Comparison of ENCODE assay signal across 8 cellular contexts in genomic region chr1:235366286-235366685, GRCh38. TPM values are rescaled to one million over a fixed set of nuclear protein-coding genes. Genes with fewer than 3 reads are reported as not detected.
DNase-seq lines count a peak whose midpoint lies in the region; ATAC-seq and TF ChIP-seq lines count a peak whose summit lies in the region.

No MANE protein-coding gene starts in this region.

- no peaks in the 10 kb centered on the region for H3K36me3 ChIP-seq in colonic mucosa
- no peaks in the 10 kb centered on the region for H3K36me3 ChIP-seq in spleen

- H3K27me3 ChIP-seq in colonic mucosa: no peaks in the 10 kb centered on the region
- no peaks in the 10 kb centered on the region for H3K27me3 ChIP-seq in spleen (replicated peaks in 1 of 7)

- H3K4me3 ChIP-seq in colonic mucosa: no peak overlapping the region
- peak overlapping the region in 1 of 8 donors; percentile 87 for H3K4me3 ChIP-seq in spleen

- H3K4me3 Mint-ChIP-seq in activated CD4-positive, alpha-beta T cell treated with anti-CD3 and anti-CD28 coated beads, Interleukin-2, amount 10 ng/mL, durations not matched to agents 7 days and 5 days: peak overlapping the region; percentile 99
- peak overlapping the region; percentile 98 for H3K4me3 Mint-ChIP-seq in activated T-cell treated with anti-CD3 and anti-CD28 coated beads, Interleukin-2, amount 50 U/mL, for 24 hours
- H3K4me3 Mint-ChIP-seq in stimulated activated naive B cell treated with anti-CD40 and anti-IgM and Interleukin-4, amounts not matched to agents 10 μg/mL and 1 μg/mL and 100 μg/mL, for 72 hours: peak overlapping the region; percentile 74 to 99

- H3K27ac Mint-ChIP-seq in activated CD4-positive, alpha-beta T cell treated with anti-CD3 and anti-CD28 coated beads, Interleukin-2, amount 10 ng/mL, durations not matched to agents 7 days and 5 days: peak overlapping the region; percentile 95
- peak overlapping the region; percentile 97 for H3K27ac Mint-ChIP-seq in activated T-cell treated with anti-CD3 and anti-CD28 coated beads, Interleukin-2, amount 50 U/mL, for 24 hours
- peak overlapping the region; percentile 52 for H3K27ac Mint-ChIP-seq in stimulated activated naive B cell treated with anti-CD40 and anti-IgM and Interleukin-4, amounts not matched to agents 10 μg/mL and 1 μg/mL and 100 μg/mL, for 72 hours

- CTCF ChIA-PET in activated CD4-positive, alpha-beta T cell treated with anti-CD3 and anti-CD28 coated beads, Interleukin-2, amount 10 ng/mL, durations not matched to agents 7 days and 5 days (lab: Charles Lee): interaction anchor here (1.1 kb wide), 2 partner anchors 18 to 138 kb away, joined by 3 read pairs; partner anchors contain the start of gene B3GALNT2

- no peaks in the 10 kb centered on the region for H3K9me3 Mint-ChIP-seq in activated CD4-positive, alpha-beta T cell treated with anti-CD3 and anti-CD28 coated beads, Interleukin-2, amount 10 ng/mL, durations not matched to agents 7 days and 5 days
- H3K9me3 Mint-ChIP-seq in activated T-cell treated with anti-CD3 and anti-CD28 coated beads, Interleukin-2, amount 50 U/mL, for 24 hours: no peaks in the 10 kb centered on the region
- H3K9me3 Mint-ChIP-seq in stimulated activated naive B cell treated with anti-CD40 and anti-IgM and Interleukin-4, amounts not matched to agents 10 μg/mL and 1 μg/mL and 100 μg/mL, for 72 hours: no peaks in the 10 kb centered on the region

- no peak for TF ChIP-seq POLR2A in spleen (IDR thresholded peaks at IDR 0.05)

- no peak for DNase-seq in activated CD4-positive, alpha-beta T cell treated with anti-CD3 and anti-CD28 coated beads, Interleukin-2, amount 10 ng/mL, durations not matched to agents 7 days and 5 days
- DNase-seq in activated CD4-positive, alpha-beta T cell treated with anti-CD3 and anti-CD28 coated beads, Interleukin-2, amount 50 U/mL, for 4 hours: no peak
- DNase-seq in activated T-cell treated with anti-CD3 and anti-CD28 coated beads, Interleukin-2, amount 50 U/mL, for 24 hours: peak; percentile 42
- DNase-seq in mesenteric fat pad (ENCODE audit: low spot score) (peak; percentile 28), colonic mucosa (no peak), spleen (no peak)
- DNase-seq in stimulated activated naive B cell treated with anti-CD40 and anti-IgM and Interleukin-4, amounts not matched to agents 10 μg/mL and 1 μg/mL and 100 μg/mL, for 72 hours: no peak

- H3K9ac ChIP-seq in colonic mucosa (ENCODE audit: low read depth in 2 of 2, low read length in 2 of 2): no peak overlapping the region

- H3K36me3 Mint-ChIP-seq in activated CD4-positive, alpha-beta T cell treated with anti-CD3 and anti-CD28 coated beads, Interleukin-2, amount 10 ng/mL, durations not matched to agents 7 days and 5 days (ENCODE audit: low read depth): no peaks in the 10 kb centered on the region
- H3K36me3 Mint-ChIP-seq in activated T-cell treated with anti-CD3 and anti-CD28 coated beads, Interleukin-2, amount 50 U/mL, for 24 hours (ENCODE audit: low read depth): peaks cover 24% of the 10 kb centered on the region
- peaks cover 5% of the 10 kb centered on the region in 2 donors for H3K36me3 Mint-ChIP-seq in stimulated activated naive B cell treated with anti-CD40 and anti-IgM and Interleukin-4, amounts not matched to agents 10 μg/mL and 1 μg/mL and 100 μg/mL, for 72 hours

- ATAC-seq in stimulated activated naive B cell treated with anti-CD40 and anti-IgM and Interleukin-4, amounts not matched to agents 10 μg/mL and 1 μg/mL and 100 μg/mL, for 72 hours (replicated peaks): no peak
- no peak for ATAC-seq in HG02885 (IDR thresholded peaks at IDR 0.05; ENCODE audit: poor library complexity, unreplicated experiment)

- H3K4me1 ChIP-seq in colonic mucosa (no peaks in the 10 kb centered on the region), spleen (peaks cover 0 to 29% (median 21%) of the 10 kb centered on the region in 6 donors)

- H3K27me3 Mint-ChIP-seq in activated CD4-positive, alpha-beta T cell treated with anti-CD3 and anti-CD28 coated beads, Interleukin-2, amount 10 ng/mL, durations not matched to agents 7 days and 5 days: no peaks in the 10 kb centered on the region
- H3K27me3 Mint-ChIP-seq in activated T-cell treated with anti-CD3 and anti-CD28 coated beads, Interleukin-2, amount 50 U/mL, for 24 hours: no peaks in the 10 kb centered on the region
- H3K27me3 Mint-ChIP-seq in stimulated activated naive B cell treated with anti-CD40 and anti-IgM and Interleukin-4, amounts not matched to agents 10 μg/mL and 1 μg/mL and 100 μg/mL, for 72 hours: no peaks in the 10 kb centered on the region

- 72 to 89% (median 86%) methylated on average over 5 of the region's 5 CpGs for WGBS in spleen, 5 donors

- POLR2A ChIA-PET in activated CD4-positive, alpha-beta T cell treated with anti-CD3 and anti-CD28 coated beads, Interleukin-2, amount 10 ng/mL, durations not matched to agents 7 days and 5 days (lab: Charles Lee): no interaction called here

- no peaks in the 10 kb centered on the region for H3K9me3 ChIP-seq in colonic mucosa
- H3K9me3 ChIP-seq in spleen: no peaks in the 10 kb centered on the region

- no peak overlapping the region for H3K27ac ChIP-seq in colonic mucosa
- peak overlapping the region in 1 of 8 donors; percentile 84 for H3K27ac ChIP-seq in spleen

- peaks cover 29% of the 10 kb centered on the region for H3K4me1 Mint-ChIP-seq in activated CD4-positive, alpha-beta T cell treated with anti-CD3 and anti-CD28 coated beads, Interleukin-2, amount 10 ng/mL, durations not matched to agents 7 days and 5 days
- H3K4me1 Mint-ChIP-seq in activated T-cell treated with anti-CD3 and anti-CD28 coated beads, Interleukin-2, amount 50 U/mL, for 24 hours (ENCODE audit: low read depth): peaks cover 32% of the 10 kb centered on the region
- peaks cover 13 to 33% of the 10 kb centered on the region in 2 donors for H3K4me1 Mint-ChIP-seq in stimulated activated naive B cell treated with anti-CD40 and anti-IgM and Interleukin-4, amounts not matched to agents 10 μg/mL and 1 μg/mL and 100 μg/mL, for 72 hours

- no peak for TF ChIP-seq CTCF in colonic mucosa (IDR thresholded peaks at IDR 0.05)
- no peak for TF ChIP-seq CTCF in spleen (IDR thresholded peaks at IDR 0.05 in 8 of 11, conservative IDR thresholded peaks at IDR 0.05 in 3 of 11)

- intact Hi-C loops in colonic mucosa (cut with DNase I): no loop called here
- intact Hi-C loops in spleen (cut with DNase I; ENCODE audit: low total_unique reads): no loop called here

RNA-seq across cellular contexts. Expression of gene TBCE, which starts 0.9 kb away (rescaled TPM):
- 10 to 100 TPM; 25.1 to 26.8 TPM for total RNA-seq in activated CD4-positive, alpha-beta T cell treated with anti-CD3 and anti-CD28 coated beads, Interleukin-2, amount 10 ng/mL, durations not matched to agents 7 days and 5 days
- 27.4 TPM for total RNA-seq in mesenteric fat pad
- 10 to 100 TPM; 12.6 to 22.7 TPM for total RNA-seq in colonic mucosa
- total RNA-seq in spleen: 10 to 100 TPM; 14.1 to 30.0 (median 18.6) TPM
- polyA plus RNA-seq in spleen: 10 to 100 TPM; 13.6 to 18.6 (median 16.6) TPM

RNA-seq across cellular contexts. Expression of gene GGPS1, which starts 37.9 kb away (rescaled TPM):
- total RNA-seq in activated CD4-positive, alpha-beta T cell treated with anti-CD3 and anti-CD28 coated beads, Interleukin-2, amount 10 ng/mL, durations not matched to agents 7 days and 5 days: 10 to 100 TPM; 27.2 to 27.6 TPM
- total RNA-seq in mesenteric fat pad (31.2 TPM), colonic mucosa (10 to 100 TPM; 26.2 to 38.9 TPM), spleen (10 to 100 TPM; 23.6 to 34.9 (median 25.9) TPM)
- 10 to 100 TPM; 24.6 to 27.7 (median 25.7) TPM for polyA plus RNA-seq in spleen

RNA-seq across cellular contexts. Expression of gene ARID4B, which starts 38.3 kb away (rescaled TPM):
- 10 to 100 TPM; 43.7 to 47.3 TPM for total RNA-seq in activated CD4-positive, alpha-beta T cell treated with anti-CD3 and anti-CD28 coated beads, Interleukin-2, amount 10 ng/mL, durations not matched to agents 7 days and 5 days
- total RNA-seq in mesenteric fat pad (25.2 TPM), colonic mucosa (10 to 100 TPM; 27.0 to 31.0 TPM), spleen (10 to 100 TPM; 61.4 to 82.0 (median 67.5) TPM)
- polyA plus RNA-seq in spleen: 10 to 100 TPM; 13.2 to 21.0 (median 20.5) TPM

Comparison
In these comparisons a context has a peak if more than half of its experiments do, and no peak if none do; other contexts are left out.
1. DNase-seq: peak in activated T-cell treated with anti-CD3 and anti-CD28 coated beads, Interleukin-2, amount 50 U/mL, for 24 hours (single experiment) and mesenteric fat pad (single experiment); none in activated CD4-positive, alpha-beta T cell treated with anti-CD3 and anti-CD28 coated beads, Interleukin-2, amount 10 ng/mL, durations not matched to agents 7 days and 5 days (single experiment), activated CD4-positive, alpha-beta T cell treated with anti-CD3 and anti-CD28 coated beads, Interleukin-2, amount 50 U/mL, for 4 hours (0 of 2), stimulated activated naive B cell treated with anti-CD40 and anti-IgM and Interleukin-4, amounts not matched to agents 10 μg/mL and 1 μg/mL and 100 μg/mL, for 72 hours (single experiment), colonic mucosa (single experiment) and spleen (single experiment).
2. Peak in every context shown above with its lines, with median percentiles within 50 percentile points of each other: H3K27ac Mint-ChIP-seq and H3K4me3 Mint-ChIP-seq.